Comparison of ENCODE assay signal across 6 cellular contexts in the genomic region with DNA sequence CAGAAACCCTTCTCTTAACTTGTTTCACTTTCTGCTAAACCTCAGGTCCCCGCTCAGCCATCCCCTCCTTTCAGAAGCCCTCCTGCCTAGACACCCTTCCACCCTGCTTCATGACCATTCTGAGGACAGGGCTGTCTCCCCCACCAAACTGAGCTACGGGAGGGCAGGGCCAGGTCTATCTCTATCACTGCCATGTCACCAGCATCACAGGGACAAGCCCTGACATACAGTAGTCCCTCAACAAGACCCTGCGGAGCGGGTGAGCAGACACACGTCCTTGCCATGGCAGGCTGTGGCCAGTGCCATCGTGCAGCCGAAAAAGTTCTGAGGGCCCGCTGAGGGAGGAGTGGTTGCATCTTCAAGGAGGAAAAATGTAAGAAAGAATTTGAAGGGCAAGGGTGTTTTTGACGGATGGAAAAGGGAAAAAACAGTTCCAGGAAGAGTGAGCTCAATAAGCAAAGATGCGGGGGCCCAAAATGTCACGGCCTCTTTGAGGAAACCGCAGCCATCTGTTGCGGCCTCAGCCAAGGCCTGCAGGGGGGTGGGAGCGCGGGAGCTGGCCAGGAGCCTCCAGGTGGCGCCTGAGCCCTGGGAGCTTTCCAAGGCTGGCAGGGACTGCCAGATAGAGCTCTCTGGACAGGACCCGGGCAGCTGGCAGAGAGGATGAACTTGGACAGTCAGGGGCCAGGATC. TPM values are rescaled to one million over a fixed set of nuclear protein-coding genes. Genes with fewer than 3 reads are reported as not detected.
DNase-seq lines count a peak whose midpoint lies in the region; ATAC-seq and TF ChIP-seq lines count a peak whose summit lies in the region.

No MANE protein-coding gene starts in this region.

- ATAC-seq in HG03469 (IDR thresholded peaks at IDR 0.05; ENCODE audit: unreplicated experiment) = no peak

- no peak overlapping the region for H3K4me3 ChIP-seq in epithelial cell of proximal tubule (ENCODE audit: low read depth, low read length)

- TF ChIP-seq CTCF in epithelial cell of proximal tubule (conservative IDR thresholded peaks at IDR 0.05; ENCODE audit: low read depth, low read length) = peak; percentile 79

- peak; percentile 44 to 62 for DNase-seq in activated CD4-positive, alpha-beta T cell treated with anti-CD3 and anti-CD28 coated beads for 4 hours
- DNase-seq in activated CD4-positive, alpha-beta T cell treated with anti-CD3 and anti-CD28 coated beads, Interleukin-2, amount 50 U/mL, for 1 hour = no peak
- DNase-seq in RPMI7951 (ENCODE audit: low read depth) = peak; percentile 76
- DNase-seq in epithelial cell of proximal tubule (ENCODE audit: low read depth) = no peak
- DNase-seq in stimulated activated CD8-positive, alpha-beta memory T cell treated with anti-CD3 and anti-CD28 coated beads, Interleukin-4, amount 100 ng/mL, for 24 hours (ENCODE audit: low read depth) = peak; percentile 42

RNA-seq across cellular contexts. Expression of a gene that starts 8.1 kb away (rescaled TPM):
- 0.60 and 0.78 TPM in 2 replicates for total RNA-seq in RPMI7951 (2014; rRNA removed; shearing (Covaris generic))
- total RNA-seq in epithelial cell of proximal tubule = 0.07 and 0.58 TPM in 2 replicates

RNA-seq across cellular contexts. Expression of a gene that starts 15.6 kb away (rescaled TPM):
- 173 and 174 TPM in 2 replicates for total RNA-seq in RPMI7951 (2014; rRNA removed; shearing (Covaris generic))
- total RNA-seq in epithelial cell of proximal tubule = 181 and 304 TPM in 2 replicates

RNA-seq across cellular contexts. Expression of a gene that starts 19.2 kb away (rescaled TPM):
- total RNA-seq in RPMI7951 (2014; rRNA removed; shearing (Covaris generic)) = not detected in 2 replicates
- total RNA-seq in epithelial cell of proximal tubule = not detected in 2 replicates

RNA-seq across cellular contexts. Expression of a gene that starts 44.2 kb away (rescaled TPM):
- total RNA-seq in RPMI7951 (2014; rRNA removed; shearing (Covaris generic)) = 2.2 and 3.3 TPM in 2 replicates
- total RNA-seq in epithelial cell of proximal tubule = not detected in 2 replicates

Comparison
In these comparisons a context has a peak if more than half of its experiments do, and no peak if none do; other contexts are left out.
1. DNase-seq: peak in activated CD4-positive, alpha-beta T cell treated with anti-CD3 and anti-CD28 coated beads for 4 hours (2 of 2), RPMI7951 (single experiment) and stimulated activated CD8-positive, alpha-beta memory T cell treated with anti-CD3 and anti-CD28 coated beads, Interleukin-4, amount 100 ng/mL, for 24 hours (single experiment); none in activated CD4-positive, alpha-beta T cell treated with anti-CD3 and anti-CD28 coated beads, Interleukin-2, amount 50 U/mL, for 1 hour (single experiment) and epithelial cell of proximal tubule (single experiment).